In genomic region chr18:5704847-5705246, GRCh38 we compare ENCODE assay signal across 1 cellular context.
TF ChIP-seq lines count a peak whose summit lies in the region.

No MANE protein-coding gene starts in this region.

TF ChIP-seq in WTC11, 78 proteins besides CTCF, POLR2A, EP300 and RAD21 (continued from another document):
- TF ChIP-seq ARID4B (CRISPR knock-in tag; IDR thresholded peaks at IDR 0.05; ENCODE audit: borderline replicate concordance) (no peak), MXD4 (CRISPR knock-in tag; IDR thresholded peaks at IDR 0.05; ENCODE audit: borderline replicate concordance) (no peak), ZMAT4 (CRISPR knock-in tag; IDR thresholded peaks at IDR 0.05) (no peak), FOXK1 (CRISPR knock-in tag; IDR thresholded peaks at IDR 0.05) (no peak), E2F1 (CRISPR knock-in tag; IDR thresholded peaks at IDR 0.05) (no peak), NR2C2 (CRISPR knock-in tag; IDR thresholded peaks at IDR 0.05) (no peak), GTF2I (CRISPR knock-in tag; conservative IDR thresholded peaks at IDR 0.05) (no peak), IRF2 (CRISPR knock-in tag; IDR thresholded peaks at IDR 0.05; ENCODE audit: borderline replicate concordance, low read depth) (no peak), FOXP4 (CRISPR knock-in tag; IDR thresholded peaks at IDR 0.05) (no peak), OVOL2 (CRISPR knock-in tag; IDR thresholded peaks at IDR 0.05; ENCODE audit: borderline replicate concordance) (no peak), ESRRA (CRISPR knock-in tag; IDR thresholded peaks at IDR 0.05; ENCODE audit: borderline replicate concordance) (no peak), ZNF281 (CRISPR knock-in tag; IDR thresholded peaks at IDR 0.05) (no peak)
TF ChIP-seq in WTC11: peak in this region for 0.
